Comparison of ENCODE assay signal across 23 cellular contexts in genomic region chr6:162825597-162825996, GRCh38.
"Had no signal": no experiment of that assay in that cellular context is flagged by ENCODE, and none has a peak within 500 bp of the region (broad histone marks: within the 10 kb centered on the region; RNA-seq: fewer than 3 reads in every experiment).

No MANE protein-coding gene starts in this region.

- H3K4me3 Mint-ChIP-seq: activated CD4-positive, alpha-beta T cell treated with anti-CD3 and anti-CD28 coated beads, Interleukin-2, amount 10 ng/mL, durations not matched to agents 7 days and 5 days; activated naive CD4-positive, alpha-beta T cell treated with anti-CD3 and anti-CD28 coated beads, Interleukin-2, amount 10 ng/mL, durations not matched to agents 7 days and 5 days; activated naive CD8-positive, alpha-beta T cell treated with anti-CD3 and anti-CD28 coated beads, Interleukin-2, amount 50 U/mL, for 24 hours; brain; neural crest cell; stimulated activated naive CD8-positive, alpha-beta T cell treated with anti-CD3 and anti-CD28 coated beads, Interleukin-15, Interleukin-2, amounts not matched to agents 100 ng/mL and 50 ng/mL, for 24 hours had no signal

- H3K9me3 Mint-ChIP-seq: activated naive CD8-positive, alpha-beta T cell treated with anti-CD3 and anti-CD28 coated beads, Interleukin-2, amount 50 U/mL, for 24 hours had no signal

- H3K36me3 Mint-ChIP-seq: activated naive CD4-positive, alpha-beta T cell treated with anti-CD3 and anti-CD28 coated beads, Interleukin-2, amount 10 ng/mL, durations not matched to agents 7 days and 5 days; immature natural killer cell had no signal

- H3K27me3 ChIP-seq: gastrocnemius medialis, tibial nerve had no signal

- H3K4me1 Mint-ChIP-seq: activated naive CD8-positive, alpha-beta T cell treated with anti-CD3 and anti-CD28 coated beads, Interleukin-2, amount 50 U/mL, for 24 hours; immature natural killer cell had no signal

- H3K36me3 ChIP-seq: gastrocnemius medialis, left ventricle myocardium inferior, tibial nerve had no signal

- H3K27me3 Mint-ChIP-seq: activated CD4-positive, alpha-beta T cell treated with anti-CD3 and anti-CD28 coated beads, Interleukin-2, amount 10 ng/mL, durations not matched to agents 7 days and 5 days; activated naive CD4-positive, alpha-beta T cell treated with anti-CD3 and anti-CD28 coated beads, Interleukin-2, amount 10 ng/mL, durations not matched to agents 7 days and 5 days; activated naive CD8-positive, alpha-beta T cell treated with anti-CD3 and anti-CD28 coated beads, Interleukin-2, amount 50 U/mL, for 24 hours; brain; progenitor cell of endocrine pancreas; stimulated activated naive CD8-positive, alpha-beta T cell treated with anti-CD3 and anti-CD28 coated beads, Interleukin-15, Interleukin-2, amounts not matched to agents 100 ng/mL and 50 ng/mL, for 24 hours had no signal

- ATAC-seq: activated CD4-positive, CD25-positive, alpha-beta regulatory T cell treated with anti-CD3 and anti-CD28 coated beads, Interleukin-2, amount 50 U/mL, for 24 hours; activated naive CD8-positive, alpha-beta T cell treated with anti-CD3 and anti-CD28 coated beads, Interleukin-2, amount 50 U/mL, for 24 hours; esophagus mucosa; gastrocnemius medialis had no signal

- H3K9me3 ChIP-seq: gastrocnemius medialis, left ventricle myocardium inferior, tibial nerve had no signal

- H3K27ac ChIP-seq: coronary artery, gastrocnemius medialis, left ventricle myocardium inferior, tibial nerve had no signal

- H3K27ac Mint-ChIP-seq: activated CD4-positive, alpha-beta T cell treated with anti-CD3 and anti-CD28 coated beads, Interleukin-2, amount 10 ng/mL, durations not matched to agents 7 days and 5 days; activated naive CD4-positive, alpha-beta T cell treated with anti-CD3 and anti-CD28 coated beads, Interleukin-2, amount 10 ng/mL, durations not matched to agents 7 days and 5 days; activated naive CD8-positive, alpha-beta T cell treated with anti-CD3 and anti-CD28 coated beads, Interleukin-2, amount 50 U/mL, for 24 hours; brain; progenitor cell of endocrine pancreas; stimulated activated naive CD8-positive, alpha-beta T cell treated with anti-CD3 and anti-CD28 coated beads, Interleukin-15, Interleukin-2, amounts not matched to agents 100 ng/mL and 50 ng/mL, for 24 hours had no signal

- H3K4me3 ChIP-seq: coronary artery, gastrocnemius medialis, left ventricle myocardium inferior, tibial nerve had no signal

- DNase-seq: activated CD4-positive, alpha-beta T cell treated with anti-CD3 and anti-CD28 coated beads, Interleukin-2, amount 10 ng/mL, durations not matched to agents 7 days and 5 days; activated CD8-positive, alpha-beta memory T cell treated with anti-CD3 and anti-CD28 coated beads, Interleukin-2, amount 50 U/mL, for 48 hours; activated effector memory CD4-positive, alpha-beta T cell treated with Interleukin-2 at 50 U/mL for 16 hours; activated naive CD4-positive, alpha-beta T cell treated with anti-CD3 and anti-CD28 coated beads, Interleukin-2, amount 10 ng/mL, durations not matched to agents 7 days and 5 days; activated naive CD8-positive, alpha-beta T cell treated with anti-CD3 and anti-CD28 coated beads, Interleukin-2, amount 50 U/mL, for 24 hours; activated T-cell treated with anti-CD3 and anti-CD28 coated beads, Interleukin-2, amount 50 U/mL, for 48 hours; anterior cingulate cortex; central memory CD4-positive, alpha-beta T cell; gastrocnemius medialis; head of caudate nucleus; immature natural killer cell; kidney glomerular epithelial cell; left ventricle myocardium inferior; stimulated activated CD4-positive, alpha-beta T cell treated with anti-CD3 and anti-CD28 coated beads, Interleukin-2, amount 100 ng/mL, for 24 hours; T1000 had no signal

- H3K4me1 ChIP-seq: gastrocnemius medialis, tibial nerve had no signal
